Comparison of ENCODE assay signal across 18 cellular contexts in genomic region chr12:131428086-131428685, GRCh38.
DNase-seq lines count a peak whose midpoint lies in the region; ATAC-seq and TF ChIP-seq lines count a peak whose summit lies in the region.
"Had no signal": no experiment of that assay in that cellular context is flagged by ENCODE, and none has a peak within 500 bp of the region (broad histone marks: within the 10 kb centered on the region; RNA-seq: fewer than 3 reads in every experiment).

No MANE protein-coding gene starts in this region.

- no peaks in the 10 kb centered on the region for H3K79me1 ChIP-seq in H9 (ENCODE audit: insufficient read depth, low read depth, low read length, poor library complexity, severe bottlenecking)

- intact Hi-C loops in naive thymus-derived CD4-positive, alpha-beta T cell (cut with micrococcal nuclease), result no loop called here

- no peaks in the 10 kb centered on the region for H3K36me3 ChIP-seq in endodermal cell (ENCODE audit: control insufficient read depth, insufficient read depth, low read length)
- no peaks in the 10 kb centered on the region for H3K36me3 ChIP-seq in naive thymus-derived CD4-positive, alpha-beta T cell (ENCODE audit: control insufficient read depth in 2 of 3, insufficient read depth in 3 of 3, low read length in 3 of 3)

- no peak overlapping the region for H3K9ac ChIP-seq in H9 (ENCODE audit: extremely low read depth, insufficient read length, low read length)
- H3K9ac ChIP-seq in endodermal cell (ENCODE audit: extremely low read depth, low read length, poor library complexity, severe bottlenecking), result no peak overlapping the region

- no peak overlapping the region for H3K4me3 ChIP-seq in endodermal cell (ENCODE audit: low read length)
- no peak overlapping the region for H3K4me3 ChIP-seq in naive thymus-derived CD4-positive, alpha-beta T cell (ENCODE audit: low read length)
- H3K4me3 ChIP-seq: A549 had no signal

- H3K36me3 Mint-ChIP-seq in H9 (ENCODE audit: insufficient read depth in 1 of 3, low read depth in 3 of 3) (peaks cover 9 to 39% (median 24%) of the 10 kb centered on the region in 3 experiments), endodermal cell (ENCODE audit: low read depth) (no peaks in the 10 kb centered on the region)
- H3K36me3 Mint-ChIP-seq in stimulated activated effector memory CD8-positive, alpha-beta T cell treated with anti-CD3 and anti-CD28 coated beads, Interleukin-12 subunit alpha, Interleukin-12 subunit beta, amount 100 ng/mL, for 72 hours, result no peaks in the 10 kb centered on the region
- peaks cover 0 to 7% (median 3%) of the 10 kb centered on the region in 5 donors for H3K36me3 Mint-ChIP-seq in naive thymus-derived CD4-positive, alpha-beta T cell

- H4K5ac ChIP-seq in H9 (ENCODE audit: insufficient read length, low read depth, low read length), result no peak overlapping the region

- peak; percentile 30 for DNase-seq in H9
- peak; percentile 34 for DNase-seq in endodermal cell
- peak; percentile 84 for DNase-seq in mesenteric fat pad (ENCODE audit: low spot score)
- DNase-seq in stimulated activated effector memory CD8-positive, alpha-beta T cell treated with anti-CD3 and anti-CD28 coated beads, Interleukin-12 subunit alpha, Interleukin-12 subunit beta, amount 100 ng/mL, for 72 hours (ENCODE audit: low spot score in 2 of 2), result no peak
- DNase-seq in activated CD8-positive, alpha-beta memory T cell treated with anti-CD3 and anti-CD28 coated beads for 24 hours, result no peak
- no peak for DNase-seq in naive thymus-derived CD4-positive, alpha-beta T cell
- DNase-seq in NCI-H2171 (lab: John Stamatoyannopoulos, UW), result no peak
- DNase-seq: DMS53, GDM1, Kasumi-1, NCI-H1694 treated with DMSO at 0.1 percent for 48 hours, NCI-H2081 treated with DMSO at 0.1 percent for 48 hours, NCI-H446 treated with DMSO at 0.1 percent for 48 hours, NCI-H526 treated with DMSO at 0.1 percent for 48 hours, SHP77 had no signal

- peak overlapping the region; percentile 69 for H4K91ac ChIP-seq in H9 (ENCODE audit: insufficient read length, low read depth, low read length)

- H3K79me2 ChIP-seq in H9 (ENCODE audit: insufficient read depth, low read length), result no peaks in the 10 kb centered on the region

- H3K4ac ChIP-seq in H9 (ENCODE audit: low read depth, low read length), result no peak overlapping the region; the same call in 1 of the 2 replicates

- no CpG with 5 or more reads among the region's 14 CpGs for WGBS in H9 (ENCODE audit: extremely low coverage, insufficient read length, low lambda C conversion rate)
- 87 to 100% methylated on average over 4 to 14 of the region's 14 CpGs for WGBS in endodermal cell (ENCODE audit: insufficient coverage in 1 of 2, insufficient read length in 1 of 2), 2 experiments

- H4K20me1 ChIP-seq in H9 (ENCODE audit: control insufficient read depth, insufficient read depth, insufficient read length), result no peaks in the 10 kb centered on the region

- no peak overlapping the region for H2BK20ac ChIP-seq in H9 (ENCODE audit: low read depth, low read length, poor library complexity, severe bottlenecking)

- peak overlapping the region; percentile 72 for H3K18ac ChIP-seq in H9 (ENCODE audit: insufficient read length, low read depth, low read length)

- peaks cover 39 to 40% of the 10 kb centered on the region in 2 experiments for H3K9me3 Mint-ChIP-seq in H9
- H3K9me3 Mint-ChIP-seq in endodermal cell, result peaks cover 35% of the 10 kb centered on the region
- peaks cover 12% of the 10 kb centered on the region for H3K9me3 Mint-ChIP-seq in stimulated activated effector memory CD8-positive, alpha-beta T cell treated with anti-CD3 and anti-CD28 coated beads, Interleukin-12 subunit alpha, Interleukin-12 subunit beta, amount 100 ng/mL, for 72 hours
- peaks cover 3 to 40% (median 18%) of the 10 kb centered on the region in 11 donors for H3K9me3 Mint-ChIP-seq in naive thymus-derived CD4-positive, alpha-beta T cell

- no peak overlapping the region for H3K23ac ChIP-seq in H9 (ENCODE audit: insufficient read length, low read depth, low read length)

- no peak overlapping the region for H3T11ph ChIP-seq in H9 (ENCODE audit: low read length)

- H3K4me1 ChIP-seq in H9 (ENCODE audit: insufficient read depth, low read length) (no peaks in the 10 kb centered on the region), endodermal cell (ENCODE audit: control insufficient read depth, insufficient read depth, low read length) (no peaks in the 10 kb centered on the region)
- H3K4me1 ChIP-seq in naive thymus-derived CD4-positive, alpha-beta T cell (ENCODE audit: control insufficient read depth in 2 of 2, insufficient read depth in 2 of 2, low read length in 2 of 2), result no peaks in the 10 kb centered on the region
- H3K4me1 ChIP-seq: A549 had no signal

- H3K27ac ChIP-seq in H9 (ENCODE audit: insufficient read length, low read depth, low read length) (no peak overlapping the region), endodermal cell (ENCODE audit: low read depth, low read length) (no peak overlapping the region)
- H3K27ac ChIP-seq in naive thymus-derived CD4-positive, alpha-beta T cell (ENCODE audit: low read depth, low read length), result no peak overlapping the region

- POLR2A ChIA-PET in naive thymus-derived CD4-positive, alpha-beta T cell (lab: Charles Lee), result no interaction called here

- H4K8ac ChIP-seq in H9 (replicated peaks; ENCODE audit: insufficient read length, low read depth, low read length), result no peak overlapping the region

- no peak overlapping the region for H2BK5ac ChIP-seq in H9 (ENCODE audit: insufficient read length, low read length)

- H3K27me3 Mint-ChIP-seq in H9 (ENCODE audit: low read depth), result peaks cover 17% of the 10 kb centered on the region
- peaks cover 21% of the 10 kb centered on the region for H3K27me3 Mint-ChIP-seq in endodermal cell (ENCODE audit: insufficient read depth)
- H3K27me3 Mint-ChIP-seq in naive thymus-derived CD4-positive, alpha-beta T cell, result peaks cover 10 to 27% (median 12%) of the 10 kb centered on the region in 5 donors

- H2AK5ac ChIP-seq in H9 (ENCODE audit: insufficient read length, low read length), result no peak overlapping the region

- H3K23me2 ChIP-seq in H9 (ENCODE audit: insufficient read length, low read depth, low read length, poor library complexity, severe bottlenecking), result no peaks in the 10 kb centered on the region

- H3K56ac ChIP-seq in H9 (ENCODE audit: insufficient read length, low read depth, low read length), result no peak overlapping the region

- peaks cover 18 to 19% of the 10 kb centered on the region in 2 experiments for H3K4me1 Mint-ChIP-seq in H9
- H3K4me1 Mint-ChIP-seq in endodermal cell, result peaks cover 3% of the 10 kb centered on the region
- no peaks in the 10 kb centered on the region for H3K4me1 Mint-ChIP-seq in stimulated activated effector memory CD8-positive, alpha-beta T cell treated with anti-CD3 and anti-CD28 coated beads, Interleukin-12 subunit alpha, Interleukin-12 subunit beta, amount 100 ng/mL, for 72 hours
- H3K4me1 Mint-ChIP-seq in naive thymus-derived CD4-positive, alpha-beta T cell, result no peaks in the 10 kb centered on the region

- H2BK15ac ChIP-seq in H9 (ENCODE audit: low read depth, low read length), result no peak overlapping the region

- H2BK12ac ChIP-seq in H9 (ENCODE audit: insufficient read length, low read depth, low read length), result no peak overlapping the region

- H3K9me3 ChIP-seq in H9 (ENCODE audit: control insufficient read depth, low read depth, low read length), result no peaks in the 10 kb centered on the region
- H3K9me3 ChIP-seq in endodermal cell (ENCODE audit: control insufficient read depth, low read length), result peaks cover 14% of the 10 kb centered on the region
- peaks cover 0 to 11% (median 0%) of the 10 kb centered on the region in 3 experiments for H3K9me3 ChIP-seq in naive thymus-derived CD4-positive, alpha-beta T cell (ENCODE audit: control insufficient read depth in 2 of 3, low read length in 3 of 3)

- no peak overlapping the region for H3K4me3 Mint-ChIP-seq in H9
- H3K4me3 Mint-ChIP-seq in endodermal cell, result no peak overlapping the region
- no peak overlapping the region for H3K4me3 Mint-ChIP-seq in stimulated activated effector memory CD8-positive, alpha-beta T cell treated with anti-CD3 and anti-CD28 coated beads, Interleukin-12 subunit alpha, Interleukin-12 subunit beta, amount 100 ng/mL, for 72 hours
- H3K4me3 Mint-ChIP-seq in naive thymus-derived CD4-positive, alpha-beta T cell, result no peak overlapping the region
- H3K4me3 Mint-ChIP-seq: B cell, IgD-negative memory B cell had no signal

- H3K14ac ChIP-seq in H9 (ENCODE audit: insufficient read depth, low read length), result peak overlapping the region; percentile 77; the same call in 1 of the 2 replicates

- no peak for TF ChIP-seq CTCF in H9 (conservative IDR thresholded peaks at IDR 0.05)
- no peak for TF ChIP-seq CTCF in endodermal cell (conservative IDR thresholded peaks at IDR 0.05)

- CTCF ChIA-PET in naive thymus-derived CD4-positive, alpha-beta T cell (lab: Charles Lee), result no interaction called here

- ATAC-seq in stimulated activated effector memory CD8-positive, alpha-beta T cell treated with anti-CD3 and anti-CD28 coated beads, Interleukin-12 subunit alpha, Interleukin-12 subunit beta, amount 100 ng/mL, for 72 hours, result peak; percentile 20
- no peak for ATAC-seq in naive thymus-derived CD4-positive, alpha-beta T cell

- no peaks in the 10 kb centered on the region for H3K27me3 ChIP-seq in H9 (ENCODE audit: insufficient read depth, low read length)
- H3K27me3 ChIP-seq in endodermal cell (ENCODE audit: control insufficient read depth, insufficient read depth, low read length, poor library complexity, severe bottlenecking), result no peaks in the 10 kb centered on the region
- H3K27me3 ChIP-seq in naive thymus-derived CD4-positive, alpha-beta T cell (ENCODE audit: control insufficient read depth in 2 of 2, insufficient read depth in 2 of 2, low read length in 2 of 2), result no peaks in the 10 kb centered on the region

- no peak overlapping the region for H3K4me2 ChIP-seq in H9 (ENCODE audit: insufficient read depth, insufficient read length, low read length)
- H3K4me2 ChIP-seq: A549 had no signal

- H2AFZ ChIP-seq in H9 (ENCODE audit: low read length), result no peak overlapping the region

- H3K27ac Mint-ChIP-seq in H9, result peak overlapping the region in 1 of 3 experiments; percentile 51; a peak in 2 of 7 replicates
- no peak overlapping the region for H3K27ac Mint-ChIP-seq in endodermal cell
- no peak overlapping the region for H3K27ac Mint-ChIP-seq in stimulated activated effector memory CD8-positive, alpha-beta T cell treated with anti-CD3 and anti-CD28 coated beads, Interleukin-12 subunit alpha, Interleukin-12 subunit beta, amount 100 ng/mL, for 72 hours
- H3K27ac Mint-ChIP-seq in naive thymus-derived CD4-positive, alpha-beta T cell, result no peak overlapping the region
- H3K27ac Mint-ChIP-seq: B cell, IgD-negative memory B cell had no signal

- H2BK120ac ChIP-seq in H9 (ENCODE audit: low read depth, low read length, poor library complexity, severe bottlenecking), result peak overlapping the region; percentile 84

Comparison
In these comparisons a context has a peak if more than half of its experiments do, and no peak if none do; other contexts are left out.
1. DNase-seq: peak in H9 (single experiment), endodermal cell (single experiment) and mesenteric fat pad (single experiment); none in stimulated activated effector memory CD8-positive, alpha-beta T cell treated with anti-CD3 and anti-CD28 coated beads, Interleukin-12 subunit alpha, Interleukin-12 subunit beta, amount 100 ng/mL, for 72 hours (0 of 2), activated CD8-positive, alpha-beta memory T cell treated with anti-CD3 and anti-CD28 coated beads for 24 hours (single experiment), naive thymus-derived CD4-positive, alpha-beta T cell (0 of 9) and NCI-H2171 (single experiment).